Comparison of ENCODE assay signal across 10 cellular contexts in genomic region chr10:46255696-46256355, GRCh38. TPM values are rescaled to one million over a fixed set of nuclear protein-coding genes. Genes with fewer than 3 reads are reported as not detected.
DNase-seq lines count a peak whose midpoint lies in the region; ATAC-seq, FAIRE-seq and TF ChIP-seq lines count a peak whose summit lies in the region.
"Had no signal": no experiment of that assay in that cellular context is flagged by ENCODE, and none has a peak within 500 bp of the region (broad histone marks: within the 10 kb centered on the region; RNA-seq: fewer than 3 reads in every experiment).

No MANE protein-coding gene starts in this region.

- no peak overlapping the region for H3K27ac Mint-ChIP-seq in astrocyte (ENCODE audit: unreplicated experiment)
- H3K27ac Mint-ChIP-seq in natural killer cell treated with Interleukin-12 subunit alpha and Interleukin-12 subunit beta and Interleukin-15 and Interleukin-18, amount 100 ng/mL, for 72 hours = no peak overlapping the region
- H3K27ac Mint-ChIP-seq: T-helper 1 cell treated with Interleukin-12 subunit alpha and Interleukin-12 subunit beta and Interleukin-4 antibody, amounts not matched to agents 30 μg/mL and 1 μg/mL, for 36 hours had no signal

- TF ChIP-seq CTCF in HFF-Myc (IDR thresholded peaks at IDR 0.05; ENCODE audit: low read depth, low read length, missing control alignments) (peak; percentile 46), RWPE2 (IDR thresholded peaks at IDR 0.05; ENCODE audit: poor library complexity, severe bottlenecking) (peak; percentile 63), astrocyte (IDR thresholded peaks at IDR 0.05; ENCODE audit: insufficient read depth, low read depth, low read length) (peak; percentile 14)

- H3K4me1 Mint-ChIP-seq in astrocyte (ENCODE audit: low read depth, unreplicated experiment) = no peaks in the 10 kb centered on the region
- H3K4me1 Mint-ChIP-seq in natural killer cell treated with Interleukin-12 subunit alpha and Interleukin-12 subunit beta and Interleukin-15 and Interleukin-18, amount 100 ng/mL, for 72 hours (ENCODE audit: low read depth in 2 of 2) = peaks cover 0 to 2% of the 10 kb centered on the region in 2 donors

- H3K9ac ChIP-seq in astrocyte (ENCODE audit: low read length) = no peak overlapping the region

- no peaks in the 10 kb centered on the region for H3K36me3 Mint-ChIP-seq in astrocyte (ENCODE audit: low read depth, unreplicated experiment)
- H3K36me3 Mint-ChIP-seq in natural killer cell treated with Interleukin-12 subunit alpha and Interleukin-12 subunit beta and Interleukin-15 and Interleukin-18, amount 100 ng/mL, for 72 hours = no peaks in the 10 kb centered on the region

- H3K27me3 ChIP-seq in RWPE2 (ENCODE audit: insufficient read depth, poor library complexity, severe bottlenecking) = no peaks in the 10 kb centered on the region
- H3K27me3 ChIP-seq in astrocyte (ENCODE audit: insufficient read depth, low read length) = peaks cover 2% of the 10 kb centered on the region

- H3K4me3 ChIP-seq in HFF-Myc (replicated peaks; ENCODE audit: low read depth, low read length) (no peak overlapping the region), RWPE2 (ENCODE audit: severe bottlenecking) (no peak overlapping the region), astrocyte (ENCODE audit: insufficient read depth, low read depth, low read length) (no peak overlapping the region)
- H3K4me3 ChIP-seq: skin epidermis had no signal

- no peak for FAIRE-seq in astrocyte (lab: Jason Lieb, UNC)

- H3K36me3 ChIP-seq in RWPE2 (ENCODE audit: low read depth) (no peaks in the 10 kb centered on the region), astrocyte (ENCODE audit: insufficient read depth, low read length) (no peaks in the 10 kb centered on the region)

- ATAC-seq in RWPE2 (ENCODE audit: low read depth) = peak; percentile 78
- no peak for ATAC-seq in natural killer cell treated with Interleukin-12 subunit alpha and Interleukin-12 subunit beta and Interleukin-15 and Interleukin-18, amount 100 ng/mL, for 72 hours
- no peak for ATAC-seq in HG03135 (IDR thresholded peaks at IDR 0.05; ENCODE audit: unreplicated experiment)

- H4K20me1 ChIP-seq in astrocyte (ENCODE audit: insufficient read depth, low read length) = no peaks in the 10 kb centered on the region

- peaks cover 32% of the 10 kb centered on the region for H3K27me3 Mint-ChIP-seq in astrocyte (ENCODE audit: low read depth, unreplicated experiment)
- no peaks in the 10 kb centered on the region for H3K27me3 Mint-ChIP-seq in natural killer cell treated with Interleukin-12 subunit alpha and Interleukin-12 subunit beta and Interleukin-15 and Interleukin-18, amount 100 ng/mL, for 72 hours

- H3K9me3 ChIP-seq in RWPE2 (ENCODE audit: severe bottlenecking) = no peaks in the 10 kb centered on the region
- no peaks in the 10 kb centered on the region for H3K9me3 ChIP-seq in astrocyte (ENCODE audit: insufficient read depth, low read depth, low read length)

- no peaks in the 10 kb centered on the region for H3K79me2 ChIP-seq in astrocyte (ENCODE audit: insufficient read depth, low read length)

- no peak overlapping the region for H3K4me3 Mint-ChIP-seq in astrocyte (ENCODE audit: unreplicated experiment)
- no peak overlapping the region for H3K4me3 Mint-ChIP-seq in natural killer cell treated with Interleukin-12 subunit alpha and Interleukin-12 subunit beta and Interleukin-15 and Interleukin-18, amount 100 ng/mL, for 72 hours
- H3K4me3 Mint-ChIP-seq: T-helper 1 cell treated with Interleukin-12 subunit alpha and Interleukin-12 subunit beta and Interleukin-4 antibody, amounts not matched to agents 30 μg/mL and 1 μg/mL, for 36 hours had no signal

- H3K4me1 ChIP-seq in RWPE2 (ENCODE audit: insufficient read depth, poor library complexity, severe bottlenecking) (no peaks in the 10 kb centered on the region), astrocyte (ENCODE audit: insufficient read depth, low read length) (no peaks in the 10 kb centered on the region)

- H3K4me2 ChIP-seq in astrocyte (ENCODE audit: low read length) = no peak overlapping the region

- no peaks in the 10 kb centered on the region for H3K9me3 Mint-ChIP-seq in astrocyte (ENCODE audit: unreplicated experiment)
- H3K9me3 Mint-ChIP-seq in natural killer cell treated with Interleukin-12 subunit alpha and Interleukin-12 subunit beta and Interleukin-15 and Interleukin-18, amount 100 ng/mL, for 72 hours = no peaks in the 10 kb centered on the region
- H3K9me3 Mint-ChIP-seq: T-helper 1 cell treated with Interleukin-12 subunit alpha and Interleukin-12 subunit beta and Interleukin-4 antibody, amounts not matched to agents 30 μg/mL and 1 μg/mL, for 36 hours had no signal

- H3K27ac ChIP-seq in RWPE2 (ENCODE audit: poor library complexity, severe bottlenecking) (no peak overlapping the region), astrocyte (ENCODE audit: low read depth, low read length) (no peak overlapping the region)

- peak; percentile 51 for DNase-seq in D341Med (ENCODE audit: low spot score)
- no peak for DNase-seq in HFF-Myc (ENCODE audit: extremely low read depth, low read depth)
- no peak for DNase-seq in RWPE2 (ENCODE audit: low spot score)
- peak; percentile 9 for DNase-seq in astrocyte (ENCODE audit: low read depth)
- peak; percentile 25 for DNase-seq in iPS DF 19.7 (ENCODE audit: low read depth, low spot score)
- peak; percentile 46 to 72 for DNase-seq in stimulated activated CD4-positive, alpha-beta T cell treated with anti-CD3 and anti-CD28 coated beads, Interleukin-2, amount 100 ng/mL, for 48 hours
- DNase-seq in natural killer cell treated with Interleukin-12 subunit alpha and Interleukin-12 subunit beta and Interleukin-15 and Interleukin-18, amount 100 ng/mL, for 72 hours (ENCODE audit: low spot score) = no peak

- H2AFZ ChIP-seq in astrocyte (ENCODE audit: low read depth, low read length) = no peak overlapping the region

RNA-seq across cellular contexts. Expression of gene ANTXRL, which starts 31.0 kb away (rescaled TPM):
- not detected in 2 replicates for total RNA-seq in astrocyte
- not detected for total RNA-seq in natural killer cell treated with Interleukin-12 subunit alpha and Interleukin-12 subunit beta and Interleukin-15 and Interleukin-18, amount 100 ng/mL, for 72 hours

Comparison
In these comparisons a context has a peak if more than half of its experiments do, and no peak if none do; other contexts are left out.
1. DNase-seq: peak in D341Med (single experiment), astrocyte (single experiment), iPS DF 19.7 (single experiment) and stimulated activated CD4-positive, alpha-beta T cell treated with anti-CD3 and anti-CD28 coated beads, Interleukin-2, amount 100 ng/mL, for 48 hours (2 of 2); none in HFF-Myc (single experiment), RWPE2 (single experiment) and natural killer cell treated with Interleukin-12 subunit alpha and Interleukin-12 subunit beta and Interleukin-15 and Interleukin-18, amount 100 ng/mL, for 72 hours (single experiment).
2. Peak in every context shown above with its lines, with median percentiles within 50 percentile points of each other: CTCF ChIP-seq.